In the genomic region with DNA sequence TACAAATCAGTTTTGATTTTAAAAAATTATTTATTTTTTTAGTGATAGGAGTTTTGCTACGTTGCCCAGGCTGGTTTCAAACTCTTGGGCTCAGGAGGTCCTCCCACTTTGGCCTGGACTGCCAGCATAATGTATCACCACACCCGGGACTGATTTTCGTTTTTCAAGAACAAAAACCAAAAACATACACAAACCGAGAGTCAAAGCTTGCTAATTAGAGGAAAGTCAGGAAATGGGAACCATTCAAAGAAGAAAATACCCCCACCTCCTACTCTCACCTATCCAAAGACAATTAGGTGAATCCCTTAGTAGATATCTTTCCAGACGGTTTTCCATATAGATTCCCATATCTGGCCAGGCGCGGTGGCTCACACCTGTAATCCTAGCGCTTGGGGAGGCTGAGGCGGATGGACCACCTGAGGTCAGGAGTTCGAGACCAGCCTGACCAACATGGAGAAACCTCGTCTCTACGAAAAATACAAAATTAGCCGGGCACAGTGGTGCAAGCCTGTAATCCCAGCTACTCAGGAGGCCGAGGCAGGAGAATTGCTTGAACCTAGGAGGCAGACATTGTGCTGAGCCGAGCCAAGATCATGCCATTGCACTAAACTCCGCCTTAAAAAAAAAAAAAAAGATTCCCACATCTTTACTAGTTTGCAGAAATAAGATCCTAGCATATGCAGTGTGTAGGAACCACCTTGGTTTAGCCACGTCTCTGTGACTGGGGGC, we compare ENCODE assay signal across 17 cellular contexts. TPM values are rescaled to one million over a fixed set of nuclear protein-coding genes. Genes with fewer than 3 reads are reported as not detected.
DNase-seq lines count a peak whose midpoint lies in the region; ATAC-seq and TF ChIP-seq lines count a peak whose summit lies in the region.
"Had no signal": no experiment of that assay in that cellular context is flagged by ENCODE, and none has a peak within 500 bp of the region (broad histone marks: within the 10 kb centered on the region; RNA-seq: fewer than 3 reads in every experiment).

No MANE protein-coding gene starts in this region.

- H4K5ac ChIP-seq in mesendoderm (ENCODE audit: low read length), result no peak overlapping the region

- peaks cover 39% of the 10 kb centered on the region for H3K36me3 Mint-ChIP-seq in CD8-positive, alpha-beta T cell
- H3K36me3 Mint-ChIP-seq in activated CD8-positive, alpha-beta T cell treated with anti-CD3 and anti-CD28 coated beads for 36 hours (ENCODE audit: low read depth), result peaks cover 41% of the 10 kb centered on the region
- peaks cover 8 to 23% (median 15%) of the 10 kb centered on the region in 3 donors for H3K36me3 Mint-ChIP-seq in naive thymus-derived CD8-positive, alpha-beta T cell
- no peaks in the 10 kb centered on the region for H3K36me3 Mint-ChIP-seq in type B pancreatic cell

- no peak overlapping the region for H3K4ac ChIP-seq in mesendoderm (ENCODE audit: low read depth, low read length)

- POLR2A ChIA-PET in CD8-positive, alpha-beta T cell (lab: Charles Lee), result interaction anchor here (0.6 to 1.9 kb wide), 8 partner anchors 11 to 196 kb away, joined by 3 to 7 read pairs (median 3); a partner anchor contains a TSS
- POLR2A ChIA-PET in activated CD8-positive, alpha-beta T cell treated with anti-CD3 and anti-CD28 coated beads for 36 hours (lab: Charles Lee), result interaction anchor here (1.2 kb wide), 1 partner anchor 11 kb away, joined by 6 read pairs; no protein-coding TSS in a partner anchor
- POLR2A ChIA-PET in naive thymus-derived CD8-positive, alpha-beta T cell (lab: Charles Lee), result interaction anchor here (0.5 to 2.2 kb wide), 12 partner anchors 10 to 404 kb away, joined by 3 to 11 read pairs (median 4); a partner anchor contains a TSS

- intact Hi-C loops in CD8-positive, alpha-beta T cell (cut with DNase I, micrococcal nuclease), result loop anchor here (2.0 to 5.0 kb wide), 2 partner anchors 50 to 67 kb away; no protein-coding TSS in a partner anchor
- intact Hi-C loops in activated CD8-positive, alpha-beta T cell treated with anti-CD3 and anti-CD28 coated beads for 36 hours (cut with micrococcal nuclease), result no loop called here

- peak overlapping the region; percentile 95 for H3K27ac Mint-ChIP-seq in CD8-positive, alpha-beta T cell
- peak overlapping the region; percentile 95 for H3K27ac Mint-ChIP-seq in activated CD8-positive, alpha-beta T cell treated with anti-CD3 and anti-CD28 coated beads for 36 hours
- peak overlapping the region; percentile 94 to 100 (median 97) for H3K27ac Mint-ChIP-seq in naive thymus-derived CD8-positive, alpha-beta T cell
- H3K27ac Mint-ChIP-seq in type B pancreatic cell, result no peak overlapping the region

- no peaks in the 10 kb centered on the region for H3K9me2 ChIP-seq in Karpas-422 (replicated peaks; ENCODE audit: insufficient read depth, low read length)

- H3K27me3 Mint-ChIP-seq in CD8-positive, alpha-beta T cell (ENCODE audit: low read depth), result no peaks in the 10 kb centered on the region
- H3K27me3 Mint-ChIP-seq in activated CD8-positive, alpha-beta T cell treated with anti-CD3 and anti-CD28 coated beads for 36 hours, result no peaks in the 10 kb centered on the region
- peaks cover 0 to 3% (median 0%) of the 10 kb centered on the region in 5 donors for H3K27me3 Mint-ChIP-seq in naive thymus-derived CD8-positive, alpha-beta T cell
- no peaks in the 10 kb centered on the region for H3K27me3 Mint-ChIP-seq in type B pancreatic cell

- no CpG with 5 or more reads among the region's 17 CpGs for WGBS in mesendoderm (ENCODE audit: extremely low coverage, insufficient coverage, low lambda C conversion rate)

- TF ChIP-seq CTCF in CD8-positive, alpha-beta T cell (IDR thresholded peaks at IDR 0.05), result no peak
- no peak for TF ChIP-seq CTCF in activated CD8-positive, alpha-beta T cell treated with anti-CD3 and anti-CD28 coated beads for 36 hours (IDR thresholded peaks at IDR 0.05)
- no peak for TF ChIP-seq CTCF in type B pancreatic cell (conservative IDR thresholded peaks at IDR 0.05)

- ATAC-seq in CD8-positive, alpha-beta T cell, result no peak
- no peak for ATAC-seq in GM18505 (IDR thresholded peaks at IDR 0.05; ENCODE audit: unreplicated experiment)
- ATAC-seq in activated CD8-positive, alpha-beta T cell treated with anti-CD3 and anti-CD28 coated beads for 36 hours, result no peak
- peak in 1 of 2 donors; percentile 4 for ATAC-seq in naive thymus-derived CD8-positive, alpha-beta T cell

- no peak overlapping the region for H2BK120ac ChIP-seq in mesendoderm (ENCODE audit: low read depth, low read length)

- peak overlapping the region; percentile 65 for H3K27ac ChIP-seq in CD8-positive, alpha-beta T cell (ENCODE audit: low read depth, low read length)
- no peak overlapping the region for H3K27ac ChIP-seq in mesendoderm (ENCODE audit: low read depth, low read length)
- H3K27ac ChIP-seq in Karpas-422 (ENCODE audit: low read length), result no peak overlapping the region
- H3K27ac ChIP-seq: GM23248, testis, VCaP had no signal

- H3K9me3 Mint-ChIP-seq in CD8-positive, alpha-beta T cell, result no peaks in the 10 kb centered on the region
- no peaks in the 10 kb centered on the region for H3K9me3 Mint-ChIP-seq in activated CD8-positive, alpha-beta T cell treated with anti-CD3 and anti-CD28 coated beads for 36 hours
- H3K9me3 Mint-ChIP-seq in naive thymus-derived CD8-positive, alpha-beta T cell, result peaks cover 0 to 4% (median 0%) of the 10 kb centered on the region in 9 donors
- H3K9me3 Mint-ChIP-seq in type B pancreatic cell, result no peaks in the 10 kb centered on the region

- DNase-seq in CD8-positive, alpha-beta T cell, result no peak
- no peak for DNase-seq in activated CD8-positive, alpha-beta T cell treated with anti-CD3 and anti-CD28 coated beads for 36 hours
- DNase-seq in naive thymus-derived CD8-positive, alpha-beta T cell, result no peak
- DNase-seq in type B pancreatic cell (ENCODE audit: extremely low spot score, unreplicated experiment) (no peak), mesendoderm (no peak), Karpas-422 (no peak), NCI-H128 (lab: John Stamatoyannopoulos, UW; ENCODE audit: unreplicated experiment) (no peak)
- DNase-seq: cerebellar nuclear complex, midbrain, NCI-H1105, SHP77, testis had no signal

- H3K79me1 ChIP-seq in mesendoderm (ENCODE audit: low read length), result no peaks in the 10 kb centered on the region

- H3K4me2 ChIP-seq in mesendoderm (ENCODE audit: low read length) (no peak overlapping the region), Karpas-422 (ENCODE audit: low read depth, low read length, poor library complexity, severe bottlenecking) (no peak overlapping the region)

- H3K23ac ChIP-seq in mesendoderm (ENCODE audit: low read length), result no peak overlapping the region

- no peak overlapping the region for H2BK5ac ChIP-seq in mesendoderm (ENCODE audit: low read length)

- no peak overlapping the region for H3K56ac ChIP-seq in mesendoderm (ENCODE audit: low read length)

- TF ChIP-seq POLR2A in GM18505 (IDR thresholded peaks at IDR 0.05; ENCODE audit: borderline replicate concordance, extremely low read depth, insufficient read depth, insufficient read length), result peak; percentile 4

- H4K8ac ChIP-seq in mesendoderm (ENCODE audit: low read depth, low read length), result no peak overlapping the region

- H2BK15ac ChIP-seq in mesendoderm (replicated peaks; ENCODE audit: low read depth), result no peak overlapping the region

- H3K36me3 ChIP-seq in CD8-positive, alpha-beta T cell (ENCODE audit: insufficient read depth, low read length), result peaks cover 6% of the 10 kb centered on the region
- H3K36me3 ChIP-seq in mesendoderm (ENCODE audit: control insufficient read depth, insufficient read depth, low read length) (no peaks in the 10 kb centered on the region), Karpas-422 (ENCODE audit: insufficient read depth, low read length) (no peaks in the 10 kb centered on the region)

- H2AFZ ChIP-seq in Karpas-422 (ENCODE audit: low read length), result no peak overlapping the region
- H2AFZ ChIP-seq: GM23248 had no signal

- H3K4me3 Mint-ChIP-seq in CD8-positive, alpha-beta T cell, result peak overlapping the region; percentile 98
- peak overlapping the region; percentile 93 for H3K4me3 Mint-ChIP-seq in activated CD8-positive, alpha-beta T cell treated with anti-CD3 and anti-CD28 coated beads for 36 hours
- peak overlapping the region; percentile 93 to 99 (median 96) for H3K4me3 Mint-ChIP-seq in naive thymus-derived CD8-positive, alpha-beta T cell
- no peak overlapping the region for H3K4me3 Mint-ChIP-seq in type B pancreatic cell

- H4K20me1 ChIP-seq in Karpas-422 (ENCODE audit: insufficient read depth, low read depth, low read length), result no peaks in the 10 kb centered on the region

- no peaks in the 10 kb centered on the region for H3K27me3 ChIP-seq in CD8-positive, alpha-beta T cell (ENCODE audit: insufficient read depth, low read length)
- H3K27me3 ChIP-seq in mesendoderm (ENCODE audit: insufficient read depth, low read length, poor library complexity), result no peaks in the 10 kb centered on the region
- H3K27me3 ChIP-seq in Karpas-422 (ENCODE audit: low read length), result no peaks in the 10 kb centered on the region
- H3K27me3 ChIP-seq: testis had no signal

- H3K9me3 ChIP-seq in CD8-positive, alpha-beta T cell (ENCODE audit: low read length), result no peaks in the 10 kb centered on the region
- no peaks in the 10 kb centered on the region for H3K9me3 ChIP-seq in Karpas-422 (ENCODE audit: low read length)
- H3K9me3 ChIP-seq: testis had no signal

- no peak overlapping the region for H3K18ac ChIP-seq in mesendoderm (ENCODE audit: low read length)

- H3K9ac ChIP-seq in mesendoderm (ENCODE audit: low read length) (no peak overlapping the region), Karpas-422 (ENCODE audit: low read length) (no peak overlapping the region)
- H3K9ac ChIP-seq: GM23248 had no signal

- H2AK5ac ChIP-seq in mesendoderm (ENCODE audit: low read length), result no peak overlapping the region

- H3K4me1 ChIP-seq in CD8-positive, alpha-beta T cell (ENCODE audit: insufficient read depth, low read length), result peaks cover 44% of the 10 kb centered on the region
- H3K4me1 ChIP-seq in mesendoderm (ENCODE audit: control insufficient read depth, low read depth, low read length) (peaks cover 3% of the 10 kb centered on the region), Karpas-422 (ENCODE audit: low read length) (peaks cover 59% of the 10 kb centered on the region)
- H3K4me1 ChIP-seq: testis had no signal

- peaks cover 58% of the 10 kb centered on the region for H3K4me1 Mint-ChIP-seq in CD8-positive, alpha-beta T cell (ENCODE audit: low read depth)
- H3K4me1 Mint-ChIP-seq in activated CD8-positive, alpha-beta T cell treated with anti-CD3 and anti-CD28 coated beads for 36 hours (ENCODE audit: low read depth), result peaks cover 42% of the 10 kb centered on the region
- peaks cover 35 to 68% (median 59%) of the 10 kb centered on the region in 4 donors for H3K4me1 Mint-ChIP-seq in naive thymus-derived CD8-positive, alpha-beta T cell
- peaks cover 29% of the 10 kb centered on the region for H3K4me1 Mint-ChIP-seq in type B pancreatic cell (ENCODE audit: unreplicated experiment)

- CTCF ChIA-PET in CD8-positive, alpha-beta T cell (lab: Charles Lee), result interaction anchor here (0.7 to 1.6 kb wide), 3 partner anchors 38 to 553 kb away, joined by 3 to 5 read pairs (median 4); no protein-coding TSS in a partner anchor
- CTCF ChIA-PET in activated CD8-positive, alpha-beta T cell treated with anti-CD3 and anti-CD28 coated beads for 36 hours (lab: Charles Lee), result interaction anchor here (1.7 kb wide), 1 partner anchor 370 kb away, joined by 5 read pairs; no protein-coding TSS in a partner anchor

- peak overlapping the region; percentile 89 for H3K4me3 ChIP-seq in CD8-positive, alpha-beta T cell (ENCODE audit: low read depth, low read length)
- H3K4me3 ChIP-seq in mesendoderm (ENCODE audit: low read length), result no peak overlapping the region
- no peak overlapping the region for H3K4me3 ChIP-seq in Karpas-422 (ENCODE audit: low read length)
- H3K4me3 ChIP-seq: GM23248, testis had no signal

- H3K79me2 ChIP-seq in mesendoderm (ENCODE audit: control insufficient read depth, insufficient read depth, low read length), result no peaks in the 10 kb centered on the region
- H3K79me2 ChIP-seq in Karpas-422 (ENCODE audit: low read length), result no peaks in the 10 kb centered on the region

RNA-seq across cellular contexts. Expression of a gene that starts 0.9 kb away (rescaled TPM):
- 10 to 100 TPM; 36.9 to 38.2 TPM for total RNA-seq in CD8-positive, alpha-beta T cell
- total RNA-seq in activated CD8-positive, alpha-beta T cell treated with anti-CD3 and anti-CD28 coated beads for 36 hours, result 100 to 1,000 TPM; 110 to 119 TPM
- total RNA-seq in naive thymus-derived CD8-positive, alpha-beta T cell, result 10 to 100 TPM; 91.8 to 98.4 TPM
- 100 to 1,000 TPM in 2 of 3 donors, 10 to 100 TPM in 1; 92.9 to 124 (median 100) TPM for polyA plus RNA-seq in naive thymus-derived CD8-positive, alpha-beta T cell
- total RNA-seq in type B pancreatic cell (ENCODE audit: low replicate concordance), result 0.14 and 0.31 TPM in 2 replicates
- polyA plus RNA-seq in mesendoderm (2013, experiment 1 of 2), result 1.1 TPM
- 0.87 TPM for polyA plus RNA-seq in mesendoderm (2013, experiment 2 of 2)
- total RNA-seq in Karpas-422 (2014; rRNA removed; shearing (Covaris generic); ENCODE audit: low replicate concordance), result 0.63 and 1.0 TPM in 2 replicates
- total RNA-seq: fibroblast of lung, GM23248, NCI-H460 had no signal
- polyA plus RNA-seq: GM23248 had no signal

RNA-seq across cellular contexts. Expression of a gene that starts 16.8 kb away (rescaled TPM):
- total RNA-seq in CD8-positive, alpha-beta T cell, result under 1 TPM in 1 of 2 experiments, not detected in 1; 0.76 TPM
- total RNA-seq in activated CD8-positive, alpha-beta T cell treated with anti-CD3 and anti-CD28 coated beads for 36 hours, result 10 to 100 TPM in 1 of 2 experiments, 1 to 10 TPM in 1; 9.3 to 11.7 TPM
- under 1 TPM; 0.49 to 0.55 TPM for total RNA-seq in naive thymus-derived CD8-positive, alpha-beta T cell
- under 1 TPM; 0.15 to 0.53 (median 0.48) TPM for polyA plus RNA-seq in naive thymus-derived CD8-positive, alpha-beta T cell
- 92.3 and 129 TPM in 2 replicates for total RNA-seq in type B pancreatic cell (ENCODE audit: low replicate concordance)
- 85.6 TPM for polyA plus RNA-seq in mesendoderm (2013, experiment 1 of 2)
- polyA plus RNA-seq in mesendoderm (2013, experiment 2 of 2), result 82.1 TPM
- 39.6 and 45.8 TPM in 2 replicates for total RNA-seq in Karpas-422 (2014; rRNA removed; shearing (Covaris generic); ENCODE audit: low replicate concordance)

Comparison
In these comparisons a context has a peak if more than half of its experiments do, and no peak if none do; other contexts are left out.
1. RNA of a gene that starts 0.9 kb away (total RNA-seq): 110 to 119 TPM in activated CD8-positive, alpha-beta T cell treated with anti-CD3 and anti-CD28 coated beads for 36 hours, 91.8 to 98.4 TPM in naive thymus-derived CD8-positive, alpha-beta T cell and 36.9 to 38.2 TPM in CD8-positive, alpha-beta T cell; 0.63 to 1.0 TPM in Karpas-422 and 0.14 to 0.31 TPM in type B pancreatic cell; every median in the first group is over 10 times any median in the second.
2. RNA of a gene that starts 16.8 kb away (total RNA-seq): 92.3 to 129 TPM in type B pancreatic cell, 39.6 to 45.8 TPM in Karpas-422 and 9.3 to 11.7 TPM in activated CD8-positive, alpha-beta T cell treated with anti-CD3 and anti-CD28 coated beads for 36 hours; 0.76 TPM in CD8-positive, alpha-beta T cell and 0.49 to 0.55 TPM in naive thymus-derived CD8-positive, alpha-beta T cell; every median in the first group is over 4 times any median in the second.